In genomic region chr6:72755752-72756151, GRCh38 we compare ENCODE assay signal across 1 cellular context.
TF ChIP-seq lines count a peak whose summit lies in the region.

No MANE protein-coding gene starts in this region.

TF ChIP-seq in GM23338, 12 proteins besides CTCF, POLR2A, EP300 and RAD21 (continued from another document):
- no peak for TF ChIP-seq ETS1 (IDR thresholded peaks at IDR 0.05)
- no peak for TF ChIP-seq JUNB (IDR thresholded peaks at IDR 0.05; ENCODE audit: unreplicated experiment)
- TF ChIP-seq POLR2AphosphoS5 (IDR thresholded peaks at IDR 0.05; ENCODE audit: low read depth), result no peak
- no peak for TF ChIP-seq CREB1 (CRISPR knock-in tag; IDR thresholded peaks at IDR 0.05; ENCODE audit: low read depth)
- no peak for TF ChIP-seq ZNF462 (CRISPR knock-in tag; IDR thresholded peaks at IDR 0.05)
